ENCODE assay signal across 1 cellular context in the genomic region with DNA sequence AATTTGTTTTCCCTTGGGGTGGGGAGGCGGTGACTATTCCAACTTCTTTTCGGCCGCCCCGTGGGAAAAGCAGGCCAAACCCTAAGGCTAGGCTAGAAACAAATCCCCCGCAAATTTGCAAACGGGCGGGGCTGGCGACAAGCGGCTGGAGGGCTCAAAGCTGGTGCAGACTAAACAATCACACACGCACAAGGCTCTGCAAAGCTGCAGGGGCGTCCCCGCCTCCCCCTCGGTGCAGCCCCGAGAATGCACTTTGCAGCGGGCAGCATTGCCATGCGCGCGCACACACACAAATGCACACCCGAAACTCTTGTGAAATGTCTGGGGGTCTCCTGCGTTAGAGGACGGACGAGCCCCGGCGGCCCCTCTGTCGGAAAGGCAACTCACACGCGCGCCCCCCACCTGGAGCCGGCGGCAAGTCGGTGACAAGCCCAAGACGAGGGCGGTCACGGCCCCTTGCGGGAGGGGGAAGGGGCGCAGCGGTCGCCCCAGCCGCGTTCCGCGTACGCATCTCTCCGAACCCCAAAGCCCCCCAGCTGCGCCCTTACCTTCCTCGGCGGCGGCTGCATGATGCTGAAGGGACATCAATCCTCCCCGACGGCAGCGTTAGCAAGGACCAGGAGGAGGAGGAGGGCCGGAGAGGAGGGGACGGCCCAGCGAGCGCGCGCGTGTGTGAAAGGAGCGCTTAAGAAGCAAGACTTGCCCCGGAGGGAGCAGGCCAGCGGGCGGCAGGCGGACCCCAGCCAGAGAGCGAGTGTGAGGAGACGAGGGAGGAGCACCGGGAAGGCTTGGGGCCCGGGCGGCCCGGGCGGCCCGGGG.
A peak's percentile ranks its signal among the peaks of the same experiment; 100 is the strongest.
TF ChIP-seq lines count a peak whose summit lies in the region.

No MANE protein-coding gene starts in this region.

TF ChIP-seq in HepG2, 621 proteins besides CTCF, POLR2A, EP300 and RAD21 (continued from another document):
- TF ChIP-seq, protein P1, sequence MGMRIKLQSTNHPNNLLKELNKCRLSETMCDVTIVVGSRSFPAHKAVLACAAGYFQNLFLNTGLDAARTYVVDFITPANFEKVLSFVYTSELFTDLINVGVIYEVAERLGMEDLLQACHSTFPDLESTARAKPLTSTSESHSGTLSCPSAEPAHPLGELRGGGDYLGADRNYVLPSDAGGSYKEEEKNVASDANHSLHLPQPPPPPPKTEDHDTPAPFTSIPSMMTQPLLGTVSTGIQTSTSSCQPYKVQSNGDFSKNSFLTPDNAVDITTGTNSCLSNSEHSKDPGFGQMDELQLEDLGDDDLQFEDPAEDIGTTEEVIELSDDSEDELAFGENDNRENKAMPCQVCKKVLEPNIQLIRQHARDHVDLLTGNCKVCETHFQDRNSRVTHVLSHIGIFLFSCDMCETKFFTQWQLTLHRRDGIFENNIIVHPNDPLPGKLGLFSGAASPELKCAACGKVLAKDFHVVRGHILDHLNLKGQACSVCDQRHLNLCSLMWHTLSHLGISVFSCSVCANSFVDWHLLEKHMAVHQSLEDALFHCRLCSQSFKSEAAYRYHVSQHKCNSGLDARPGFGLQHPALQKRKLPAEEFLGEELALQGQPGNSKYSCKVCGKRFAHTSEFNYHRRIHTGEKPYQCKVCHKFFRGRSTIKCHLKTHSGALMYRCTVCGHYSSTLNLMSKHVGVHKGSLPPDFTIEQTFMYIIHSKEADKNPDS (CRISPR knock-in tag; IDR thresholded peaks at IDR 0.05), result peak; percentile 28; the same call in 1 of the 2 replicates
- TF ChIP-seq ZMAT3 (CRISPR knock-in tag; conservative IDR thresholded peaks at IDR 0.05) (no peak), ZNF260 (CRISPR knock-in tag; IDR thresholded peaks at IDR 0.05; ENCODE audit: borderline replicate concordance, low read depth) (peak; percentile 37; the same call in 1 of the 2 replicates), PTBP1 (IDR thresholded peaks at IDR 0.05; ENCODE audit: low read depth, low read length, poor library complexity, severe bottlenecking) (peak; percentile 25), MTA3 (CRISPR knock-in tag; IDR thresholded peaks at IDR 0.05) (no peak), ZSCAN12 (CRISPR knock-in tag; IDR thresholded peaks at IDR 0.05) (no peak), ZNF616 (CRISPR knock-in tag; IDR thresholded peaks at IDR 0.05; ENCODE audit: low read depth) (0 out of 2 replicates have a peak, but pooled peaks have one; percentile 30), HDAC1 (CRISPR knock-in tag; IDR thresholded peaks at IDR 0.05) (peak; percentile 48), ZC3H4 (CRISPR knock-in tag; IDR thresholded peaks at IDR 0.05; ENCODE audit: borderline replicate concordance) (peak; percentile 30; the same call in 1 of the 2 replicates), ZNF780A (CRISPR knock-in tag; IDR thresholded peaks at IDR 0.05) (peak; percentile 70; the same call in 1 of the 2 replicates), ZNF20 (CRISPR knock-in tag; IDR thresholded peaks at IDR 0.05) (peak; percentile 36; the same call in 1 of the 2 replicates), KAT7 (CRISPR knock-in tag; IDR thresholded peaks at IDR 0.05; ENCODE audit: borderline replicate concordance) (peak; percentile 76; the same call in 1 of the 2 replicates), JUND (CRISPR knock-in tag; IDR thresholded peaks at IDR 0.05) (peak; percentile 34; the same call in 1 of the 2 replicates), SPEN (CRISPR knock-in tag; IDR thresholded peaks at IDR 0.05; ENCODE audit: low read depth) (peak; percentile 37; the same call in 1 of the 2 replicates), ZBTB7B (CRISPR knock-in tag; IDR thresholded peaks at IDR 0.05) (peak; percentile 73; the same call in 1 of the 2 replicates), ZNF543 (CRISPR knock-in tag; IDR thresholded peaks at IDR 0.05) (peak; percentile 28; the same call in 1 of the 2 replicates), ZNF253 (CRISPR knock-in tag; IDR thresholded peaks at IDR 0.05; ENCODE audit: borderline replicate concordance) (peak; percentile 43; the same call in 1 of the 2 replicates), MYC (CRISPR knock-in tag; IDR thresholded peaks at IDR 0.05; ENCODE audit: borderline replicate concordance) (0 out of 2 replicates have a peak, but pooled peaks have one; percentile 4), KDM5B (CRISPR knock-in tag; IDR thresholded peaks at IDR 0.05; ENCODE audit: borderline replicate concordance) (peak; percentile 10; the same call in 1 of the 2 replicates), ZNF562 (CRISPR knock-in tag; IDR thresholded peaks at IDR 0.05; ENCODE audit: borderline replicate concordance) (no peak), ZNF614 (CRISPR knock-in tag; IDR thresholded peaks at IDR 0.05; ENCODE audit: borderline replicate concordance) (no peak), YEATS4 (CRISPR knock-in tag; IDR thresholded peaks at IDR 0.05; ENCODE audit: borderline replicate concordance) (no peak), KLF6 (CRISPR knock-in tag; IDR thresholded peaks at IDR 0.05) (0 out of 2 replicates have a peak, but pooled peaks have one; percentile 1), SMYD3 (CRISPR knock-in tag; IDR thresholded peaks at IDR 0.05) (0 out of 2 replicates have a peak, but pooled peaks have one; percentile 9), TCF7 (IDR thresholded peaks at IDR 0.05; ENCODE audit: low read depth) (no peak), ZNF121 (CRISPR knock-in tag; IDR thresholded peaks at IDR 0.05) (0 out of 2 replicates have a peak, but pooled peaks have one; percentile 4), ZNF10 (CRISPR knock-in tag; IDR thresholded peaks at IDR 0.05; ENCODE audit: borderline replicate concordance, low read depth) (no peak), CEBPB (IDR thresholded peaks at IDR 0.05; ENCODE audit: borderline replicate concordance, low read depth, low read length) (peak; percentile 19; the same call in 1 of the 2 replicates), POLR2AphosphoS5 (IDR thresholded peaks at IDR 0.05; ENCODE audit: low read depth, low read length) (peak; percentile 43; the same call in 1 of the 2 replicates), FLYWCH1 (CRISPR knock-in tag; IDR thresholded peaks at IDR 0.05) (no peak), SMAD1 (CRISPR knock-in tag; IDR thresholded peaks at IDR 0.05; ENCODE audit: borderline replicate concordance, low read depth) (peak; percentile 81; the same call in 1 of the 2 replicates), HOXA7 (CRISPR knock-in tag; IDR thresholded peaks at IDR 0.05) (peak; percentile 46; the same call in 1 of the 2 replicates)
- TF ChIP-seq, protein P2, sequence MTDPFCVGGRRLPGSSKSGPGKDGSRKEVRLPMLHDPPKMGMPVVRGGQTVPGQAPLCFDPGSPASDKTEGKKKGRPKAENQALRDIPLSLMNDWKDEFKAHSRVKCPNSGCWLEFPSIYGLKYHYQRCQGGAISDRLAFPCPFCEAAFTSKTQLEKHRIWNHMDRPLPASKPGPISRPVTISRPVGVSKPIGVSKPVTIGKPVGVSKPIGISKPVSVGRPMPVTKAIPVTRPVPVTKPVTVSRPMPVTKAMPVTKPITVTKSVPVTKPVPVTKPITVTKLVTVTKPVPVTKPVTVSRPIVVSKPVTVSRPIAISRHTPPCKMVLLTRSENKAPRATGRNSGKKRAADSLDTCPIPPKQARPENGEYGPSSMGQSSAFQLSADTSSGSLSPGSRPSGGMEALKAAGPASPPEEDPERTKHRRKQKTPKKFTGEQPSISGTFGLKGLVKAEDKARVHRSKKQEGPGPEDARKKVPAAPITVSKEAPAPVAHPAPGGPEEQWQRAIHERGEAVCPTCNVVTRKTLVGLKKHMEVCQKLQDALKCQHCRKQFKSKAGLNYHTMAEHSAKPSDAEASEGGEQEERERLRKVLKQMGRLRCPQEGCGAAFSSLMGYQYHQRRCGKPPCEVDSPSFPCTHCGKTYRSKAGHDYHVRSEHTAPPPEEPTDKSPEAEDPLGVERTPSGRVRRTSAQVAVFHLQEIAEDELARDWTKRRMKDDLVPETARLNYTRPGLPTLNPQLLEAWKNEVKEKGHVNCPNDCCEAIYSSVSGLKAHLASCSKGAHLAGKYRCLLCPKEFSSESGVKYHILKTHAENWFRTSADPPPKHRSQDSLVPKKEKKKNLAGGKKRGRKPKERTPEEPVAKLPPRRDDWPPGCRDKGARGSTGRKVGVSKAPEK (CRISPR knock-in tag; IDR thresholded peaks at IDR 0.05; ENCODE audit: borderline replicate concordance), result peak; percentile 62; the same call in 1 of the 2 replicates
- TF ChIP-seq, protein P3, sequence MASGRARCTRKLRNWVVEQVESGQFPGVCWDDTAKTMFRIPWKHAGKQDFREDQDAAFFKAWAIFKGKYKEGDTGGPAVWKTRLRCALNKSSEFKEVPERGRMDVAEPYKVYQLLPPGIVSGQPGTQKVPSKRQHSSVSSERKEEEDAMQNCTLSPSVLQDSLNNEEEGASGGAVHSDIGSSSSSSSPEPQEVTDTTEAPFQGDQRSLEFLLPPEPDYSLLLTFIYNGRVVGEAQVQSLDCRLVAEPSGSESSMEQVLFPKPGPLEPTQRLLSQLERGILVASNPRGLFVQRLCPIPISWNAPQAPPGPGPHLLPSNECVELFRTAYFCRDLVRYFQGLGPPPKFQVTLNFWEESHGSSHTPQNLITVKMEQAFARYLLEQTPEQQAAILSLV (CRISPR knock-in tag; IDR thresholded peaks at IDR 0.05; ENCODE audit: borderline replicate concordance), result 0 out of 2 replicates have a peak, but pooled peaks have one; percentile 50
- TF ChIP-seq, protein P4, sequence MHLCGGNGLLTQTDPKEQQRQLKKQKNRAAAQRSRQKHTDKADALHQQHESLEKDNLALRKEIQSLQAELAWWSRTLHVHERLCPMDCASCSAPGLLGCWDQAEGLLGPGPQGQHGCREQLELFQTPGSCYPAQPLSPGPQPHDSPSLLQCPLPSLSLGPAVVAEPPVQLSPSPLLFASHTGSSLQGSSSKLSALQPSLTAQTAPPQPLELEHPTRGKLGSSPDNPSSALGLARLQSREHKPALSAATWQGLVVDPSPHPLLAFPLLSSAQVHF (CRISPR knock-in tag; IDR thresholded peaks at IDR 0.05), result 0 out of 2 replicates have a peak, but pooled peaks have one; percentile 32
- TF ChIP-seq, protein P5, sequence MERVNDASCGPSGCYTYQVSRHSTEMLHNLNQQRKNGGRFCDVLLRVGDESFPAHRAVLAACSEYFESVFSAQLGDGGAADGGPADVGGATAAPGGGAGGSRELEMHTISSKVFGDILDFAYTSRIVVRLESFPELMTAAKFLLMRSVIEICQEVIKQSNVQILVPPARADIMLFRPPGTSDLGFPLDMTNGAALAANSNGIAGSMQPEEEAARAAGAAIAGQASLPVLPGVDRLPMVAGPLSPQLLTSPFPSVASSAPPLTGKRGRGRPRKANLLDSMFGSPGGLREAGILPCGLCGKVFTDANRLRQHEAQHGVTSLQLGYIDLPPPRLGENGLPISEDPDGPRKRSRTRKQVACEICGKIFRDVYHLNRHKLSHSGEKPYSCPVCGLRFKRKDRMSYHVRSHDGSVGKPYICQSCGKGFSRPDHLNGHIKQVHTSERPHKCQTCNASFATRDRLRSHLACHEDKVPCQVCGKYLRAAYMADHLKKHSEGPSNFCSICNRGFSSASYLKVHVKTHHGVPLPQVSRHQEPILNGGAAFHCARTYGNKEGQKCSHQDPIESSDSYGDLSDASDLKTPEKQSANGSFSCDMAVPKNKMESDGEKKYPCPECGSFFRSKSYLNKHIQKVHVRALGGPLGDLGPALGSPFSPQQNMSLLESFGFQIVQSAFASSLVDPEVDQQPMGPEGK (CRISPR knock-in tag; IDR thresholded peaks at IDR 0.05), result peak; percentile 9
TF ChIP-seq in HepG2: peak in this region for 91.
